Comparison of ENCODE assay signal across 17 cellular contexts in the genomic region with DNA sequence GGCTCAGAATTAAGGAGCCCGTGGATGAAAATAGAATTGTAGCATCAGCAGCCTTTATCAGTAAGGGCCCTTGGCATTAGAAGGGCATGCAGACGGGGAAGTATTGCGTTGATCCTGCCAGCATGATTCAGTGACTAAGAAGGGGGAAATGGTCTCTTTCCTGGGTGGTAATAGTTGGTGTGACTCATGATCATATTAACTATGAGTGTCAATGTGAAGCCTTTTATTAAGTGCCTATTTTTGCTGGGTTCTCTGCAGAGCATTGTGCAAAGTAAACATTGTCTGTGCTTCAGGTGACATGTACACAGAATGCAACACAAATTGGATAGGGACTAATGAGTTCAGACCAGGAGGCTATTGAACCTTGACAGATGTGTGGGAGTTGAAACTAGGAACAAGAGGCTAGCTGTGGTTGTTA. TPM values are rescaled to one million over a fixed set of nuclear protein-coding genes. Genes with fewer than 3 reads are reported as not detected.
DNase-seq lines count a peak whose midpoint lies in the region; ATAC-seq and TF ChIP-seq lines count a peak whose summit lies in the region.
"Had no signal": no experiment of that assay in that cellular context is flagged by ENCODE, and none has a peak within 500 bp of the region (broad histone marks: within the 10 kb centered on the region; RNA-seq: fewer than 3 reads in every experiment).

No MANE protein-coding gene starts in this region.

- ATAC-seq in lower lobe of right lung (peak; percentile 54 to 78), GM21723 (IDR thresholded peaks at IDR 0.05; ENCODE audit: unreplicated experiment) (no peak), SK-N-SH treated with all-trans-retinoic acid at 6 μM for 48 hours (no peak)
- ATAC-seq: HepG2, Panc1 had no signal

- H3K4me3 Mint-ChIP-seq in progenitor cell of endocrine pancreas (ENCODE audit: low read depth): no peak overlapping the region
- H3K4me3 Mint-ChIP-seq: activated B cell treated with CpG ODN at 0.5 μM for 24 hours had no signal

- H3K36me3 ChIP-seq in lower lobe of right lung: no peaks in the 10 kb centered on the region
- H3K36me3 ChIP-seq: brain microvascular endothelial cell had no signal

- in situ Hi-C loops in Caki2 (cut with HindIII; ENCODE audit: low pct_unique_long_range_greater_than_20kb, low sequenced_read_pairs): no loop called here

- H3K4me1 Mint-ChIP-seq in progenitor cell of endocrine pancreas (ENCODE audit: low read depth): no peaks in the 10 kb centered on the region
- H3K4me1 Mint-ChIP-seq: activated B cell treated with CpG ODN at 0.5 μM for 24 hours had no signal

- intact Hi-C loops in lower lobe of right lung (cut with DNase I): no loop called here

- TF ChIP-seq CTCF in lower lobe of right lung (IDR thresholded peaks at IDR 0.05) (no peak), progenitor cell of endocrine pancreas (IDR thresholded peaks at IDR 0.05; ENCODE audit: unreplicated experiment) (no peak)

- peaks cover 25% of the 10 kb centered on the region for H3K9me3 ChIP-seq in lower lobe of right lung

- H3K36me3 Mint-ChIP-seq in progenitor cell of endocrine pancreas (ENCODE audit: insufficient read depth): no peaks in the 10 kb centered on the region

- H3K27ac Mint-ChIP-seq in progenitor cell of endocrine pancreas: no peak overlapping the region
- H3K27ac Mint-ChIP-seq: activated B cell treated with CpG ODN at 0.5 μM for 24 hours had no signal

- peaks cover 15% of the 10 kb centered on the region for H3K9me3 Mint-ChIP-seq in progenitor cell of endocrine pancreas (ENCODE audit: low read depth)

- H3K4me1 ChIP-seq in lower lobe of right lung: no peaks in the 10 kb centered on the region

- H3K4me3 ChIP-seq in lower lobe of right lung: no peak overlapping the region

- no peaks in the 10 kb centered on the region for H3K27me3 Mint-ChIP-seq in progenitor cell of endocrine pancreas
- H3K27me3 Mint-ChIP-seq: activated B cell treated with CpG ODN at 0.5 μM for 24 hours had no signal

- DNase-seq in Caki2 (ENCODE audit: low read depth) (peak; percentile 51), HPDE6-E6E7 (ENCODE audit: extremely low spot score) (peak; percentile 12), astrocyte of the hippocampus (ENCODE audit: low read depth, low spot score) (peak; percentile 15), lower lobe of right lung (no peak), RPMI8226 (no peak), progenitor cell of endocrine pancreas (ENCODE audit: low spot score, unreplicated experiment) (no peak)
- DNase-seq: activated B cell treated with CpG ODN at 0.5 μM for 24 hours; activated T-cell treated with anti-CD3 and anti-CD28 coated beads, Interleukin-2, amount 50 U/mL, for 48 hours; brain microvascular endothelial cell; NCI-H2107; stimulated activated CD4-positive, alpha-beta T cell treated with anti-CD3 and anti-CD28 coated beads, Interleukin-4, amount 100 ng/mL, for 24 hours had no signal

- H3K27me3 ChIP-seq in lower lobe of right lung (ENCODE audit: low read depth): no peaks in the 10 kb centered on the region
- H3K27me3 ChIP-seq: brain microvascular endothelial cell had no signal

- H3K27ac ChIP-seq in lower lobe of right lung: no peak overlapping the region
- H3K27ac ChIP-seq: brain microvascular endothelial cell had no signal

TF ChIP-seq in SK-N-SH treated with all-trans-retinoic acid at 6 μM for 48 hours, 23 proteins besides CTCF, POLR2A, EP300 and RAD21:
- TF ChIP-seq, protein P1, sequence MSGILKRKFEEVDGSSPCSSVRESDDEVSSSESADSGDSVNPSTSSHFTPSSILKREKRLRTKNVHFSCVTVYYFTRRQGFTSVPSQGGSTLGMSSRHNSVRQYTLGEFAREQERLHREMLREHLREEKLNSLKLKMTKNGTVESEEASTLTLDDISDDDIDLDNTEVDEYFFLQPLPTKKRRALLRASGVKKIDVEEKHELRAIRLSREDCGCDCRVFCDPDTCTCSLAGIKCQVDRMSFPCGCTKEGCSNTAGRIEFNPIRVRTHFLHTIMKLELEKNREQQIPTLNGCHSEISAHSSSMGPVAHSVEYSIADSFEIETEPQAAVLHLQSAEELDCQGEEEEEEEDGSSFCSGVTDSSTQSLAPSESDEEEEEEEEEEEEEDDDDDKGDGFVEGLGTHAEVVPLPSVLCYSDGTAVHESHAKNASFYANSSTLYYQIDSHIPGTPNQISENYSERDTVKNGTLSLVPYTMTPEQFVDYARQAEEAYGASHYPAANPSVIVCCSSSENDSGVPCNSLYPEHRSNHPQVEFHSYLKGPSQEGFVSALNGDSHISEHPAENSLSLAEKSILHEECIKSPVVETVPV (CRISPR knock-in tag; IDR thresholded peaks at IDR 0.05): no peak

RNA-seq across cellular contexts. Expression of gene RCVRN, which starts 24.5 kb away (rescaled TPM):
- not detected in 2 replicates for total RNA-seq in Caki2 (2014; rRNA removed; shearing (Covaris generic); ENCODE audit: low replicate concordance)
- total RNA-seq in lower lobe of right lung (not detected), progenitor cell of endocrine pancreas (not detected in 2 replicates)
- total RNA-seq: HepG2, osteocyte had no signal

RNA-seq across cellular contexts. Expression of gene GLP2R, which starts 54.9 kb away (rescaled TPM):
- 1.5 and 3.9 TPM in 2 replicates for total RNA-seq in Caki2 (2014; rRNA removed; shearing (Covaris generic); ENCODE audit: low replicate concordance)
- total RNA-seq in lower lobe of right lung (3.4 TPM), progenitor cell of endocrine pancreas (not detected in 2 replicates)
- total RNA-seq: activated B cell treated with CpG ODN at 0.5 μM for 24 hours had no signal

RNA-seq across cellular contexts. Expression of gene GSG1L2, which starts 58.7 kb away (rescaled TPM):
- not detected in 2 replicates for total RNA-seq in Caki2 (2014; rRNA removed; shearing (Covaris generic); ENCODE audit: low replicate concordance)
- total RNA-seq in lower lobe of right lung (not detected), progenitor cell of endocrine pancreas (not detected in 2 replicates)
- total RNA-seq: activated B cell treated with CpG ODN at 0.5 μM for 24 hours, HepG2, osteocyte, subcutaneous adipose tissue had no signal

Comparison
In these comparisons a context has a peak if more than half of its experiments do, and no peak if none do; other contexts are left out.
1. DNase-seq: peak in Caki2 (single experiment), HPDE6-E6E7 (single experiment) and astrocyte of the hippocampus (single experiment); none in lower lobe of right lung (single experiment), RPMI8226 (single experiment) and progenitor cell of endocrine pancreas (single experiment).
2. ATAC-seq: peak in lower lobe of right lung (2 of 2); none in GM21723 (single experiment) and SK-N-SH treated with all-trans-retinoic acid at 6 μM for 48 hours (single experiment).